ENCODE assay signal across 11 cellular contexts in the genomic region with DNA sequence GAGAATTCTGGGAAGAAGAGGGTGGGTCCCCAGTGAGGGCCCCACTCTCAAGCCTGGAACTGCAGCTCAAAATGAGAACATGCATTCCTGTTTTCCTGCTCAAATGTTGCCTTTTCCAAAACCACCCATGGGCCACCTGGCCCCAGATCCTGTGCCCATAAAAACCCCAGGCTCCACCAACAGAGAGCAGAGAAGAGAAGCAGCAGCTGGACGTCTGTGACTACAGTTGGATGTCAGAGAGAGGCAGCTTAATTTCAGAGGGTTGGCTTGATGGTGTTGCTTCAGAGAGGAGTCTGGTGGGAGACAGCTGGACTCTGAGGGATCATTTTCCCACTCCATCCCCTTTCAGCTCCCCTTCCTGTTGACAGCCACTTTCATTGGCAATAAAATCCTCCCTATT.
"Had no signal": no experiment of that assay in that cellular context is flagged by ENCODE, and none has a peak within 500 bp of the region (broad histone marks: within the 10 kb centered on the region; RNA-seq: fewer than 3 reads in every experiment).

No MANE protein-coding gene starts in this region.

- ATAC-seq: naive thymus-derived CD4-positive, alpha-beta T cell had no signal

- H3K4me3 Mint-ChIP-seq: activated naive CD4-positive, alpha-beta T cell treated with anti-CD3 and anti-CD28 coated beads, Interleukin-2, amount 10 ng/mL, durations not matched to agents 7 days and 5 days; dendritic cell treated with granulocyte-macrophage colony-stimulating factor and Interleukin-4, amounts not matched to agents 40 ng/mL and 50 ng/mL, for 4 days; naive thymus-derived CD4-positive, alpha-beta T cell; stimulated activated memory B cell treated with anti-CD40 and anti-IgM and Interleukin-4, amounts not matched to agents 10 μg/mL and 1 μg/mL and 100 μg/mL, for 72 hours had no signal

- H3K36me3 Mint-ChIP-seq: activated naive CD4-positive, alpha-beta T cell treated with anti-CD3 and anti-CD28 coated beads, Interleukin-2, amount 10 ng/mL, durations not matched to agents 7 days and 5 days; naive thymus-derived CD4-positive, alpha-beta T cell; stimulated activated memory B cell treated with anti-CD40 and anti-IgM and Interleukin-4, amounts not matched to agents 10 μg/mL and 1 μg/mL and 100 μg/mL, for 72 hours had no signal

- H3K27me3 Mint-ChIP-seq: activated naive CD4-positive, alpha-beta T cell treated with anti-CD3 and anti-CD28 coated beads, Interleukin-2, amount 10 ng/mL, durations not matched to agents 7 days and 5 days; dendritic cell treated with granulocyte-macrophage colony-stimulating factor and Interleukin-4, amounts not matched to agents 40 ng/mL and 50 ng/mL, for 4 days; naive thymus-derived CD4-positive, alpha-beta T cell had no signal

- H3K4me1 Mint-ChIP-seq: activated naive CD4-positive, alpha-beta T cell treated with anti-CD3 and anti-CD28 coated beads, Interleukin-2, amount 10 ng/mL, durations not matched to agents 7 days and 5 days; naive thymus-derived CD4-positive, alpha-beta T cell; stimulated activated memory B cell treated with anti-CD40 and anti-IgM and Interleukin-4, amounts not matched to agents 10 μg/mL and 1 μg/mL and 100 μg/mL, for 72 hours had no signal

- H3K9me3 Mint-ChIP-seq: activated naive CD4-positive, alpha-beta T cell treated with anti-CD3 and anti-CD28 coated beads, Interleukin-2, amount 10 ng/mL, durations not matched to agents 7 days and 5 days; dendritic cell treated with granulocyte-macrophage colony-stimulating factor and Interleukin-4, amounts not matched to agents 40 ng/mL and 50 ng/mL, for 4 days; stimulated activated memory B cell treated with anti-CD40 and anti-IgM and Interleukin-4, amounts not matched to agents 10 μg/mL and 1 μg/mL and 100 μg/mL, for 72 hours had no signal

- DNase-seq: activated CD4-positive, alpha-beta T cell treated with anti-CD3 and anti-CD28 coated beads, Interleukin-2, amount 50 U/mL, for 48 hours; activated naive CD4-positive, alpha-beta T cell treated with anti-CD3 and anti-CD28 coated beads, Interleukin-2, amount 10 ng/mL, durations not matched to agents 7 days and 5 days; effector memory CD4-positive, alpha-beta T cell; foreskin fibroblast; hippocampal formation; kidney; left ventricle myocardium inferior; naive thymus-derived CD4-positive, alpha-beta T cell; stimulated activated CD4-positive, alpha-beta T cell treated with anti-CD3 and anti-CD28 coated beads, Interleukin-2, amount 100 ng/mL, for 48 hours had no signal
